23 cellular contexts compared by ENCODE assay signal in the genomic region with DNA sequence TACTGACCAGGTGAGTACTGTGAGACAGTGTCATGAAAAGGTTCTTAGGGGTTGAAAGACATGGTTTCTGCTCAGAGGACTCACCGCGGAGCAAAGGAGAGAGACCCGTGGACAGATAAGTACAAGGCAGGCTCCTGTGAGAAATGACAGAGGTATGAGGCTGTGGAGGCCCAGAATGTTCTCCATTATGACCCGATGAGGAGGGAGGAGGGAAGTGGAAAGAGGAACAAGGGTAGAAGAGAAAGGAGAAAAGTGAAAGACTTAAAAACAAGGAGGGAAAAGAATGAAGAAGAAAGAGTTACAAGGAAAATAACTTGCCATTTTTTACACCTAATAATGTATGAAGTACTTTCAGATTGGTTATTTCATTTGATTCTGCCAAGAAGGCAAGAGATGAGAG. TPM values are rescaled to one million over a fixed set of nuclear protein-coding genes. Genes with fewer than 3 reads are reported as not detected.
DNase-seq lines count a peak whose midpoint lies in the region; ATAC-seq and TF ChIP-seq lines count a peak whose summit lies in the region.
"Had no signal": no experiment of that assay in that cellular context is flagged by ENCODE, and none has a peak within 500 bp of the region (broad histone marks: within the 10 kb centered on the region; RNA-seq: fewer than 3 reads in every experiment).

No MANE protein-coding gene starts in this region.

- TF ChIP-seq CTCF in gastroesophageal sphincter (IDR thresholded peaks at IDR 0.05), result no peak

- H3K36me3 ChIP-seq in gastroesophageal sphincter, result no peaks in the 10 kb centered on the region
- H3K36me3 ChIP-seq: BLaER1 had no signal

- no peak for TF ChIP-seq EP300 in gastroesophageal sphincter (IDR thresholded peaks at IDR 0.05)

- WGBS in gastroesophageal sphincter (ENCODE audit: low coverage in 1 of 2), 2 donors, result 75 to 88% methylated on average over 4 of the region's 4 CpGs

- H3K4me1 ChIP-seq in gastroesophageal sphincter, result no peaks in the 10 kb centered on the region
- H3K4me1 ChIP-seq: BLaER1 had no signal

- TF ChIP-seq POLR2A in gastroesophageal sphincter (IDR thresholded peaks at IDR 0.05), result no peak

- no peak overlapping the region for H3K4me3 ChIP-seq in gastroesophageal sphincter
- H3K4me3 ChIP-seq: BLaER1, PC-9 had no signal

- DNase-seq in SKM-1 treated with dmso at 0.1 percent for 144 hours (lab: John Stamatoyannopoulos, UW; ENCODE audit: unreplicated experiment), result peak; percentile 27
- DNase-seq in SKM-1 (lab: John Stamatoyannopoulos, UW; ENCODE audit: unreplicated experiment), result no peak
- DNase-seq in NOMO-1 treated with DMSO at 0.1 percent for 48 hours (lab: John Stamatoyannopoulos, UW; ENCODE audit: unreplicated experiment), result peak; percentile 50
- peak; percentile 18 for DNase-seq in medulla oblongata (ENCODE audit: extremely low spot score)
- no peak for DNase-seq in DMS114 treated with DMSO at 0.1 percent for 48 hours (lab: John Stamatoyannopoulos, UW; ENCODE audit: unreplicated experiment)
- DNase-seq: CD4-positive, alpha-beta memory T cell; COR-L47; DMS79 treated with DMSO at 0.1 percent for 48 hours; GF-D8; Kasumi-1; NCI-H1048; NCI-H1417 treated with DMSO at 0.1 percent for 48 hours; NCI-H1694 treated with DMSO at 0.1 percent for 48 hours; NCI-H2081; NCI-H2227 treated with DMSO at 0.1 percent for 48 hours; NCI-H526 treated with DMSO at 0.1 percent for 48 hours; PC-9; SW 1271 had no signal

- no peaks in the 10 kb centered on the region for H3K27me3 ChIP-seq in gastroesophageal sphincter
- H3K27me3 ChIP-seq: BLaER1 had no signal

- no peak for ATAC-seq in HG02642 (IDR thresholded peaks at IDR 0.05; ENCODE audit: poor library complexity, unreplicated experiment)
- no peak for ATAC-seq in gastroesophageal sphincter
- ATAC-seq: HCT116, Right ventricle myocardium inferior had no signal

- no peaks in the 10 kb centered on the region for H3K9me3 ChIP-seq in gastroesophageal sphincter
- H3K9me3 ChIP-seq: BLaER1 had no signal

- no peak overlapping the region for H3K27ac ChIP-seq in gastroesophageal sphincter
- H3K27ac ChIP-seq: BLaER1, PC-9 had no signal

RNA-seq across cellular contexts. Expression of gene MAPRE3, which starts 29.8 kb away (rescaled TPM):
- 10 to 100 TPM in 3 of 4 donors, 1 to 10 TPM in 1; 8.5 to 18.6 (median 12.4) TPM for total RNA-seq in gastroesophageal sphincter

RNA-seq across cellular contexts. Expression of gene TMEM214, which starts 32.5 kb away (rescaled TPM):
- total RNA-seq in gastroesophageal sphincter, result 10 to 100 TPM; 16.7 to 39.4 (median 30.3) TPM

RNA-seq across cellular contexts. Expression of gene AGBL5, which starts 51.2 kb away (rescaled TPM):
- 10 to 100 TPM; 16.2 to 31.7 (median 23.0) TPM for total RNA-seq in gastroesophageal sphincter

Comparison
In these comparisons a context has a peak if more than half of its experiments do, and no peak if none do; other contexts are left out.
1. DNase-seq: peak in SKM-1 treated with dmso at 0.1 percent for 144 hours (single experiment), NOMO-1 treated with DMSO at 0.1 percent for 48 hours (single experiment) and medulla oblongata (single experiment); none in SKM-1 (single experiment) and DMS114 treated with DMSO at 0.1 percent for 48 hours (single experiment).